In the genomic region with DNA sequence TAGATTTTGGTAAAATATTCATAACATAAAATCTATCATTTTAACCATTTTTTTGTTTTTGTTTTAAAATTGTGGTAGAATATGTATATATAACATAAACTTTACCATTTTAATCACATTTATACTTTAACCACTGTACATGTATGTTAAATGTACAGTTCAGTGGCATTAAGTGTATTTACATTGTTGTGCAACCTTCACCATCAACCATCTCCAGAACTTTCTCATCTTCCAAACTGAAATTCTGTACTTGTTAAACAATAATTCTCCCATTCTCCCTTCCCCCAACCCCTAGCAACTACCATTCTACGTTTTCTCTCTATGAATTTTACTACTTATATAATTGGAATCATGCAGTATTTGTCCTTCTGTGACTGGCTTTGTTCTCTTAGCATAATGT, we compare ENCODE assay signal across 1 cellular context.
TF ChIP-seq lines count a peak whose summit lies in the region.

No MANE protein-coding gene starts in this region.

TF ChIP-seq in A549, 52 proteins besides CTCF, POLR2A, EP300 and RAD21:
- peak; percentile 19 to 38; a peak in 2 of 4 replicates for TF ChIP-seq CEBPB (IDR thresholded peaks at IDR 0.05)
- no peak for TF ChIP-seq FOSB (CRISPR knock-in tag; IDR thresholded peaks at IDR 0.05)
